ENCODE assay signal across 21 cellular contexts in genomic region chr2:24121469-24121868, GRCh38. TPM values are rescaled to one million over a fixed set of nuclear protein-coding genes. Genes with fewer than 3 reads are reported as not detected.
A peak's percentile ranks its signal among the peaks of the same experiment; 100 is the strongest.
DNase-seq lines count a peak whose midpoint lies in the region; ATAC-seq and TF ChIP-seq lines count a peak whose summit lies in the region.
"Had no signal": no experiment of that assay in that cellular context is flagged by ENCODE, and none has a peak within 500 bp of the region (broad histone marks: within the 10 kb centered on the region; RNA-seq: fewer than 3 reads in every experiment).

No MANE protein-coding gene starts in this region.

- no peak overlapping the region for H3K27ac Mint-ChIP-seq in CD4-positive, alpha-beta T cell
- H3K27ac Mint-ChIP-seq in WTC11, result 0 out of 2 replicates have a peak overlapping the region, but pooled peaks have one; percentile 83
- H3K27ac Mint-ChIP-seq: activated T-helper 2 cell treated with anti-CD3 and anti-CD28 coated beads, Interferon-gamma antibody, Interleukin-2, Interleukin-4, amounts not matched to agents 10 μg/mL and 5 μg/mL and 100 μg/mL, durations not matched to agents 14 hours and 24 hours and 36 hours had no signal

- H3K27ac ChIP-seq in CD4-positive, alpha-beta T cell (ENCODE audit: low read depth, low read length), result no peak overlapping the region
- no peak overlapping the region for H3K27ac ChIP-seq in stomach
- H3K27ac ChIP-seq: C4-2B, epithelial cell of prostate, GM23248 had no signal

- H3K4me3 Mint-ChIP-seq in CD4-positive, alpha-beta T cell, result peak overlapping the region; percentile 42
- peak overlapping the region; percentile 3; the same call in 1 of the 2 replicates for H3K4me3 Mint-ChIP-seq in WTC11

- peaks cover 15% of the 10 kb centered on the region for H3K4me1 Mint-ChIP-seq in CD4-positive, alpha-beta T cell (ENCODE audit: low read depth)
- peaks cover 24% of the 10 kb centered on the region for H3K4me1 Mint-ChIP-seq in WTC11

- DNase-seq in CD4-positive, alpha-beta T cell, result no peak
- peak; percentile 9 for DNase-seq in NCI-H2081 treated with DMSO at 0.1 percent for 48 hours (lab: John Stamatoyannopoulos, UW)
- no peak for DNase-seq in WTC11 (ENCODE audit: low spot score)
- peak; percentile 14 for DNase-seq in medulla oblongata (ENCODE audit: extremely low spot score)
- DNase-seq in stomach, result no peak
- DNase-seq in DMS79 treated with DMSO at 0.1 percent for 48 hours (lab: John Stamatoyannopoulos, UW), result no peak
- DNase-seq: activated CD4-positive, alpha-beta T cell treated with anti-CD3 and anti-CD28 coated beads for 48 hours; GDM1; GM23248; mammary epithelial cell; NCI-H1930; NCI-H526; posterior cingulate gyrus; Right ventricle myocardium superior; T-helper 1 cell had no signal

- CTCF ChIA-PET in CD4-positive, alpha-beta T cell (lab: Charles Lee), result no interaction called here
- CTCF ChIA-PET in WTC11 (lab: Charles Lee), result interaction anchor here (1.1 to 6.6 kb wide), 2 partner anchors 37 to 74 kb away, joined by 3 to 64 read pairs; partner anchors contain the start of genes TP53I3 and WDCP

- H3K9me3 ChIP-seq in CD4-positive, alpha-beta T cell (ENCODE audit: control insufficient read depth, low read length), result no peaks in the 10 kb centered on the region
- H3K9me3 ChIP-seq in stomach, result no peaks in the 10 kb centered on the region

- no peaks in the 10 kb centered on the region for H3K9me3 Mint-ChIP-seq in CD4-positive, alpha-beta T cell
- H3K9me3 Mint-ChIP-seq in WTC11, result no peaks in the 10 kb centered on the region
- H3K9me3 Mint-ChIP-seq: activated T-helper 2 cell treated with anti-CD3 and anti-CD28 coated beads, Interferon-gamma antibody, Interleukin-2, Interleukin-4, amounts not matched to agents 10 μg/mL and 5 μg/mL and 100 μg/mL, durations not matched to agents 14 hours and 24 hours and 36 hours had no signal

- TF ChIP-seq EP300 in stomach (IDR thresholded peaks at IDR 0.05), result no peak

- TF ChIP-seq CTCF in CD4-positive, alpha-beta T cell (IDR thresholded peaks at IDR 0.05), result no peak
- TF ChIP-seq CTCF in WTC11 (IDR thresholded peaks at IDR 0.05) (no peak), stomach (IDR thresholded peaks at IDR 0.05) (no peak)

- H3K36me3 Mint-ChIP-seq in CD4-positive, alpha-beta T cell (ENCODE audit: low read depth), result no peaks in the 10 kb centered on the region
- H3K36me3 Mint-ChIP-seq in WTC11, result no peaks in the 10 kb centered on the region

- WGBS in stomach, 5 donors, result 55 to 82% (median 75%) methylated on average over 4 of the region's 4 CpGs

- no peaks in the 10 kb centered on the region for H3K36me3 ChIP-seq in stomach

- H3K27me3 Mint-ChIP-seq in CD4-positive, alpha-beta T cell, result no peaks in the 10 kb centered on the region
- H3K27me3 Mint-ChIP-seq in WTC11 (ENCODE audit: low read depth), result peaks cover 29% of the 10 kb centered on the region

- POLR2A ChIA-PET in CD4-positive, alpha-beta T cell (lab: Charles Lee), result interaction anchor here (0.7 to 1.7 kb wide), 2 partner anchors 45 to 194 kb away, joined by 3 to 11 read pairs; partner anchors contain the start of genes ATAD2B and SF3B6
- POLR2A ChIA-PET in WTC11 (lab: Charles Lee), result interaction anchor here (1.2 kb wide), 1 partner anchor 44 kb away, joined by 3 read pairs; no protein-coding TSS in a partner anchor

- no peak overlapping the region for H3K4me3 ChIP-seq in stomach

- intact Hi-C loops in CD4-positive, alpha-beta T cell (cut with DNase I, micrococcal nuclease), result no loop called here
- intact Hi-C loops in stomach (cut with DNase I; ENCODE audit: low total_unique reads), result no loop called here

- ATAC-seq in CD4-positive, alpha-beta T cell (ENCODE audit: poor library complexity), result no peak
- ATAC-seq in WTC11, result peak; percentile 32
- no peak for ATAC-seq in GM21390 (IDR thresholded peaks at IDR 0.05; ENCODE audit: unreplicated experiment)
- ATAC-seq in GM21737 (IDR thresholded peaks at IDR 0.05; ENCODE audit: unreplicated experiment), result no peak

- TF ChIP-seq POLR2A in stomach (IDR thresholded peaks at IDR 0.05), result no peak

- no peaks in the 10 kb centered on the region for H3K27me3 ChIP-seq in CD4-positive, alpha-beta T cell (ENCODE audit: control insufficient read depth, insufficient read depth, low read length)
- no peaks in the 10 kb centered on the region for H3K27me3 ChIP-seq in stomach

- peaks cover 0 to 21% (median 15%) of the 10 kb centered on the region in 4 donors for H3K4me1 ChIP-seq in stomach

TF ChIP-seq in WTC11, 78 proteins besides CTCF, POLR2A, EP300 and RAD21 (continues in another document):
- no peak for TF ChIP-seq AR (CRISPR knock-in tag; IDR thresholded peaks at IDR 0.05)
- no peak for TF ChIP-seq ZNF121 (CRISPR knock-in tag; IDR thresholded peaks at IDR 0.05)
- TF ChIP-seq, protein P1, sequence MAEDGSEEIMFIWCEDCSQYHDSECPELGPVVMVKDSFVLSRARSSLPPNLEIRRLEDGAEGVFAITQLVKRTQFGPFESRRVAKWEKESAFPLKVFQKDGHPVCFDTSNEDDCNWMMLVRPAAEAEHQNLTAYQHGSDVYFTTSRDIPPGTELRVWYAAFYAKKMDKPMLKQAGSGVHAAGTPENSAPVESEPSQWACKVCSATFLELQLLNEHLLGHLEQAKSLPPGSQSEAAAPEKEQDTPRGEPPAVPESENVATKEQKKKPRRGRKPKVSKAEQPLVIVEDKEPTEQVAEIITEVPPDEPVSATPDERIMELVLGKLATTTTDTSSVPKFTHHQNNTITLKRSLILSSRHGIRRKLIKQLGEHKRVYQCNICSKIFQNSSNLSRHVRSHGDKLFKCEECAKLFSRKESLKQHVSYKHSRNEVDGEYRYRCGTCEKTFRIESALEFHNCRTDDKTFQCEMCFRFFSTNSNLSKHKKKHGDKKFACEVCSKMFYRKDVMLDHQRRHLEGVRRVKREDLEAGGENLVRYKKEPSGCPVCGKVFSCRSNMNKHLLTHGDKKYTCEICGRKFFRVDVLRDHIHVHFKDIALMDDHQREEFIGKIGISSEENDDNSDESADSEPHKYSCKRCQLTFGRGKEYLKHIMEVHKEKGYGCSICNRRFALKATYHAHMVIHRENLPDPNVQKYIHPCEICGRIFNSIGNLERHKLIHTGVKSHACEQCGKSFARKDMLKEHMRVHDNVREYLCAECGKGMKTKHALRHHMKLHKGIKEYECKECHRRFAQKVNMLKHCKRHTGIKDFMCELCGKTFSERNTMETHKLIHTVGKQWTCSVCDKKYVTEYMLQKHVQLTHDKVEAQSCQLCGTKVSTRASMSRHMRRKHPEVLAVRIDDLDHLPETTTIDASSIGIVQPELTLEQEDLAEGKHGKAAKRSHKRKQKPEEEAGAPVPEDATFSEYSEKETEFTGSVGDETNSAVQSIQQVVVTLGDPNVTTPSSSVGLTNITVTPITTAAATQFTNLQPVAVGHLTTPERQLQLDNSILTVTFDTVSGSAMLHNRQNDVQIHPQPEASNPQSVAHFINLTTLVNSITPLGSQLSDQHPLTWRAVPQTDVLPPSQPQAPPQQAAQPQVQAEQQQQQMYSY (CRISPR knock-in tag; IDR thresholded peaks at IDR 0.05), result no peak
- TF ChIP-seq CREM (CRISPR knock-in tag; IDR thresholded peaks at IDR 0.05), result no peak
- TF ChIP-seq SP1 (CRISPR knock-in tag; conservative IDR thresholded peaks at IDR 0.05), result no peak
- no peak for TF ChIP-seq ZNF396 (CRISPR knock-in tag; IDR thresholded peaks at IDR 0.05; ENCODE audit: borderline replicate concordance)
- TF ChIP-seq GRHL2 (CRISPR knock-in tag; IDR thresholded peaks at IDR 0.05; ENCODE audit: insufficient replicate concordance, severe bottlenecking), result no peak

RNA-seq across cellular contexts. Expression of gene PFN4, which starts 1.7 kb away (rescaled TPM):
- total RNA-seq in CD4-positive, alpha-beta T cell, result not detected
- 0.48 TPM in 1 of 3 replicates, not detected in the others for total RNA-seq in WTC11 (2021)
- total RNA-seq in stomach, result 1 to 10 TPM in 1 of 5 donors, not detected in 4; 1.8 TPM
- polyA plus RNA-seq in stomach, result under 1 TPM in 2 of 3 donors, not detected in 1; 0.48 to 0.56 TPM
- total RNA-seq: frontal cortex, GM23248 had no signal

RNA-seq across cellular contexts. Expression of gene FAM228B, which starts 1.8 kb away (rescaled TPM):
- 10 to 100 TPM; 21.6 to 24.2 TPM for total RNA-seq in CD4-positive, alpha-beta T cell
- total RNA-seq in WTC11 (2021) (2.7 to 7.4 TPM (median 6.9 TPM) in 3 replicates), stomach (10 to 100 TPM in 3 of 5 donors, 1 to 10 TPM in 1, not detected in 1; 8.5 to 43.2 (median 26.0) TPM)
- 10 to 100 TPM in 2 of 3 donors, 1 to 10 TPM in 1; 8.4 to 15.9 (median 11.9) TPM for polyA plus RNA-seq in stomach

RNA-seq across cellular contexts. Expression of gene TP53I3, which starts 36.8 kb away (rescaled TPM):
- under 1 TPM; 0.20 to 0.30 TPM for total RNA-seq in CD4-positive, alpha-beta T cell
- total RNA-seq in WTC11 (2021) (29.7 to 33.1 TPM (median 32.9 TPM) in 3 replicates), stomach (100 to 1,000 TPM in 1 of 5 donors, 10 to 100 TPM in 3, 1 to 10 TPM in 1; 9.3 to 103 (median 38.7) TPM)
- 10 to 100 TPM; 23.7 to 66.6 (median 47.0) TPM for polyA plus RNA-seq in stomach

RNA-seq across cellular contexts. Expression of gene SF3B6, which starts 45.3 kb away (rescaled TPM):
- 10 to 100 TPM; 59.8 to 62.6 TPM for total RNA-seq in CD4-positive, alpha-beta T cell
- 117 to 128 TPM (median 126 TPM) in 3 replicates for total RNA-seq in WTC11 (2021)
- total RNA-seq in stomach, result 100 to 1,000 TPM in 1 of 5 donors, 10 to 100 TPM in 4; 18.8 to 121 (median 40.7) TPM
- polyA plus RNA-seq in stomach, result 100 to 1,000 TPM; 125 to 139 (median 126) TPM

RNA-seq across cellular contexts. Expression of gene FAM228A, which starts 53.4 kb away (rescaled TPM):
- under 1 TPM; 0.20 to 0.22 TPM for total RNA-seq in CD4-positive, alpha-beta T cell
- total RNA-seq in WTC11 (2021) (0.09 to 0.25 TPM in 2 of 3 replicates, not detected in the other), stomach (1 to 10 TPM in 2 of 5 donors, not detected in 3; 1.3 to 1.7 TPM)
- 1 to 10 TPM in 1 of 3 donors, under 1 TPM in 2; 0.23 to 2.3 (median 0.50) TPM for polyA plus RNA-seq in stomach
- total RNA-seq: activated T-helper 2 cell treated with anti-CD3 and anti-CD28 coated beads, Interferon-gamma antibody, Interleukin-2, Interleukin-4, amounts not matched to agents 10 μg/mL and 5 μg/mL and 100 μg/mL, durations not matched to agents 14 hours and 24 hours and 36 hours; mammary epithelial cell had no signal
- polyA plus RNA-seq: GM23248, mammary epithelial cell had no signal

Comparison
In these comparisons a context has a peak if more than half of its experiments do, and no peak if none do; other contexts are left out.
1. DNase-seq: peak in NCI-H2081 treated with DMSO at 0.1 percent for 48 hours (single experiment) and medulla oblongata (single experiment); none in CD4-positive, alpha-beta T cell (0 of 10), WTC11 (single experiment), stomach (single experiment) and DMS79 treated with DMSO at 0.1 percent for 48 hours (single experiment).
2. RNA of gene TP53I3, which starts 36.8 kb away (total RNA-seq): 9.3 to 103 TPM in stomach and 29.7 to 33.1 TPM in WTC11; 0.20 to 0.30 TPM in CD4-positive, alpha-beta T cell; every median in the first group is over 4 times any median in the second.